Comparison of ENCODE assay signal across 19 cellular contexts in the genomic region with DNA sequence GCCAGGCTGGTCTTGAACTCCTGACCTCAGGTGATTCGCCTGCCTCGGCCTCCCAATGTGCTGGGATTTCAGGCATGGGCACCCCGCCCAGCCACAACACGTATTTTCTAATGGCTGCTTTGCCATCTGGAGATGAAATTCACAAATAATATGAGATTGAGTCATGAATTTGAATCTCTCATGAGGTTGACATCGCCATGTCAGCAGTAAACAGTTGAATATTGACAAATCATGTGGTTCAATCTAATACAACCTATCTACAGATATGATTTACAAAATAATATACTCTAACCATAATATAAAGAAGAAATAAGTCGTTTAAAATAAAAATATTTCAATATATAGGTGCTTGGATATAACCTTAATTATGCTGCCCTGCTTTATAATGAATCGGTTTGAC. TPM values are rescaled to one million over a fixed set of nuclear protein-coding genes. Genes with fewer than 3 reads are reported as not detected.
DNase-seq lines count a peak whose midpoint lies in the region; ATAC-seq, FAIRE-seq and TF ChIP-seq lines count a peak whose summit lies in the region.
"Had no signal": no experiment of that assay in that cellular context is flagged by ENCODE, and none has a peak within 500 bp of the region (broad histone marks: within the 10 kb centered on the region; RNA-seq: fewer than 3 reads in every experiment).

No MANE protein-coding gene starts in this region.

- H3K36me3 Mint-ChIP-seq in stimulated activated memory B cell treated with anti-CD40 and anti-IgM and Interleukin-4, amounts not matched to agents 10 μg/mL and 1 μg/mL and 100 μg/mL, for 72 hours: no peaks in the 10 kb centered on the region
- H3K36me3 Mint-ChIP-seq: CD14-positive monocyte; CD8-positive, alpha-beta T cell had no signal

- 60% methylated on average over 7 of the region's 7 CpGs for WGBS in A549 (ENCODE audit: missing lambda C conversion rate)
- WGBS in GM23248 (ENCODE audit: low coverage in 1 of 2, low lambda C conversion rate in 2 of 2, missing lambda C conversion rate in 2 of 2), 2 experiments: 51 to 57% methylated on average over 7 of the region's 7 CpGs
- 50% methylated on average over 7 of the region's 7 CpGs for WGBS in mammary epithelial cell (ENCODE audit: low coverage, missing lambda C conversion rate)

- TF ChIP-seq RAD21 in A549 (conservative IDR thresholded peaks at IDR 0.05 in 1 of 2, IDR thresholded peaks at IDR 0.05 in 1 of 2): no peak

- H3K4me2 ChIP-seq in A549: no peak overlapping the region
- no peak overlapping the region for H3K4me2 ChIP-seq in GM23248 (ENCODE audit: unreplicated experiment)
- H3K4me2 ChIP-seq in mammary epithelial cell (ENCODE audit: insufficient read depth, low read depth, low read length): no peak overlapping the region

- intact Hi-C loops in mammary epithelial cell (cut with micrococcal nuclease) (loop anchor here (1.0 to 2.0 kb wide), 3 partner anchors 42 to 81 kb away; a partner anchor contains a TSS), lower lobe of right lung (cut with DNase I) (no loop called here)

- H3K9ac ChIP-seq in GM23248 (no peak overlapping the region), mammary epithelial cell (ENCODE audit: insufficient read depth, low read length) (no peak overlapping the region)

- CTCF ChIA-PET in A549 (lab: Yijun Ruan, JAX): interaction anchor here (0.8 to 6.3 kb wide), 11 partner anchors 9 to 322 kb away, joined by 3 to 30 read pairs (median 12); a partner anchor contains a TSS
- CTCF ChIA-PET in mammary epithelial cell (lab: Charles Lee; ENCODE audit: low non-redundant PET): interaction anchor here (0.6 kb wide), 1 partner anchor 9 kb away, joined by 3 read pairs; no protein-coding TSS in a partner anchor

- TF ChIP-seq CTCF in A549 (IDR thresholded peaks at IDR 0.05) (no peak), mammary epithelial cell (conservative IDR thresholded peaks at IDR 0.05 in 1 of 2, IDR thresholded peaks at IDR 0.05 in 1 of 2; ENCODE audit: extremely low read depth in 1 of 2, insufficient read depth in 1 of 2, low read depth in 1 of 2, low read length in 2 of 2) (no peak), lower lobe of right lung (IDR thresholded peaks at IDR 0.05) (no peak), D721Med (IDR thresholded peaks at IDR 0.05; ENCODE audit: insufficient read depth, missing control alignments) (no peak)

- dilution Hi-C loops in mammary epithelial cell (cut with HindIII; ENCODE audit: low sequenced_read_pairs): loop anchor here (5.0 kb wide), 2 partner anchors 47 to 53 kb away; no protein-coding TSS in a partner anchor

- H3K4me1 Mint-ChIP-seq in stimulated activated memory B cell treated with anti-CD40 and anti-IgM and Interleukin-4, amounts not matched to agents 10 μg/mL and 1 μg/mL and 100 μg/mL, for 72 hours: peaks cover 6% of the 10 kb centered on the region

- FAIRE-seq in A549 (lab: Jason Lieb, UNC) (no peak), D721Med (lab: Jason Lieb, UNC) (no peak)
- FAIRE-seq: A204.1, GM18507, HTR-8/SVneo had no signal

- no peaks in the 10 kb centered on the region for H3F3A ChIP-seq in GM23248 (ENCODE audit: insufficient read depth)

- no peak for TF ChIP-seq POLR2A in A549 (IDR thresholded peaks at IDR 0.05; ENCODE audit: low read length)

- H2AFZ ChIP-seq in GM23248: no peak overlapping the region
- H2AFZ ChIP-seq in mammary epithelial cell (ENCODE audit: low read depth, low read length): no peak overlapping the region

- ATAC-seq in A549: no peak
- ATAC-seq in lower lobe of right lung: no peak
- ATAC-seq in stimulated activated memory B cell treated with anti-CD40 and anti-IgM and Interleukin-4, amounts not matched to agents 10 μg/mL and 1 μg/mL and 100 μg/mL, for 72 hours: no peak
- ATAC-seq in HG02870 (IDR thresholded peaks at IDR 0.05; ENCODE audit: unreplicated experiment): no peak
- ATAC-seq: CD8-positive, alpha-beta T cell had no signal

- no peaks in the 10 kb centered on the region for H3K9me2 ChIP-seq in GM23248 (ENCODE audit: insufficient read depth)

- H3K27me3 ChIP-seq in GM23248 (replicated peaks; ENCODE audit: insufficient read depth) (no peaks in the 10 kb centered on the region), mammary epithelial cell (ENCODE audit: insufficient read depth, low read length) (no peaks in the 10 kb centered on the region), lower lobe of right lung (ENCODE audit: low read depth) (no peaks in the 10 kb centered on the region)

- H3K4me1 ChIP-seq in A549: peaks cover 8% of the 10 kb centered on the region; the same call in 2 of the 3 replicates
- H3K4me1 ChIP-seq in GM23248 (ENCODE audit: insufficient read depth): no peaks in the 10 kb centered on the region
- H3K4me1 ChIP-seq in mammary epithelial cell (ENCODE audit: insufficient read depth, low read length): no peaks in the 10 kb centered on the region
- H3K4me1 ChIP-seq in lower lobe of right lung: peaks cover 5% of the 10 kb centered on the region
- H3K4me1 ChIP-seq: Caco-2 had no signal

- POLR2A ChIA-PET in A549 (lab: Yijun Ruan, JAX): no interaction called here

- H3K27ac ChIP-seq in A549 (no peak overlapping the region), GM23248 (no peak overlapping the region), mammary epithelial cell (ENCODE audit: insufficient read depth, low read depth, low read length) (no peak overlapping the region), lower lobe of right lung (no peak overlapping the region)

- peaks cover 29% of the 10 kb centered on the region for H3K27me3 Mint-ChIP-seq in stimulated activated memory B cell treated with anti-CD40 and anti-IgM and Interleukin-4, amounts not matched to agents 10 μg/mL and 1 μg/mL and 100 μg/mL, for 72 hours

- H3K9me3 ChIP-seq in A549: no peaks in the 10 kb centered on the region
- H3K9me3 ChIP-seq in GM23248 (ENCODE audit: low read depth): no peaks in the 10 kb centered on the region
- H3K9me3 ChIP-seq in mammary epithelial cell (replicated peaks; ENCODE audit: insufficient read depth, low read length): no peaks in the 10 kb centered on the region
- H3K9me3 ChIP-seq in lower lobe of right lung: no peaks in the 10 kb centered on the region
- H3K9me3 ChIP-seq: Caco-2 had no signal

- H3K79me2 ChIP-seq in GM23248 (ENCODE audit: insufficient read depth) (no peaks in the 10 kb centered on the region), mammary epithelial cell (ENCODE audit: insufficient read depth, low read length) (no peaks in the 10 kb centered on the region)

- no peak for DNase-seq in A549 (ENCODE audit: low read depth in 1 of 2, low spot score in 1 of 2)
- DNase-seq in GM23248: peak; percentile 5
- peak; percentile 38 for DNase-seq in mammary epithelial cell
- peak; percentile 16 for DNase-seq in lower lobe of right lung
- no peak for DNase-seq in D721Med (ENCODE audit: insufficient read length, low spot score)
- DNase-seq: Caco-2; CD8-positive, alpha-beta T cell; DMS53; GOT3; H9; KBM-7 had no signal

- H4K20me1 ChIP-seq in GM23248 (ENCODE audit: insufficient read depth): no peaks in the 10 kb centered on the region
- no peaks in the 10 kb centered on the region for H4K20me1 ChIP-seq in mammary epithelial cell (ENCODE audit: insufficient read depth, low read length)

- no peak overlapping the region for H3K27ac Mint-ChIP-seq in stimulated activated memory B cell treated with anti-CD40 and anti-IgM and Interleukin-4, amounts not matched to agents 10 μg/mL and 1 μg/mL and 100 μg/mL, for 72 hours
- H3K27ac Mint-ChIP-seq: CD14-positive monocyte; CD8-positive, alpha-beta T cell; H9 had no signal

- H3K9me3 Mint-ChIP-seq in stimulated activated memory B cell treated with anti-CD40 and anti-IgM and Interleukin-4, amounts not matched to agents 10 μg/mL and 1 μg/mL and 100 μg/mL, for 72 hours: no peaks in the 10 kb centered on the region
- H3K9me3 Mint-ChIP-seq: CD8-positive, alpha-beta T cell; H9 had no signal

- H3K4me3 ChIP-seq in A549 (no peak overlapping the region), GM23248 (no peak overlapping the region), mammary epithelial cell (replicated peaks in 1 of 3; ENCODE audit: insufficient read depth in 1 of 3, low read depth in 2 of 3, low read length in 3 of 3) (no peak overlapping the region), lower lobe of right lung (no peak overlapping the region)

- no TSS peak for BruUV-seq in mammary epithelial cell (replicated peaks; lab: Mats Ljungman, UMichigan)

- in situ Hi-C loops in GM23248 (cut with MboI) (no loop called here), mammary epithelial cell (cut with MboI; ENCODE audit: low sequenced_read_pairs in 2 of 2) (loop anchor here in 1 of 2 donors (5.0 kb wide), 2 partner anchors 127 to 322 kb away; no protein-coding TSS in a partner anchor)

- H3K36me3 ChIP-seq in GM23248 (ENCODE audit: low read depth) (no peaks in the 10 kb centered on the region), mammary epithelial cell (ENCODE audit: insufficient read depth, low read length) (no peaks in the 10 kb centered on the region), lower lobe of right lung (no peaks in the 10 kb centered on the region)

- no peak for TF ChIP-seq EP300 in A549 (IDR thresholded peaks at IDR 0.05)

- H3K4me3 Mint-ChIP-seq in stimulated activated memory B cell treated with anti-CD40 and anti-IgM and Interleukin-4, amounts not matched to agents 10 μg/mL and 1 μg/mL and 100 μg/mL, for 72 hours: no peak overlapping the region
- H3K4me3 Mint-ChIP-seq: CD14-positive monocyte; CD8-positive, alpha-beta T cell; H9 had no signal

TF ChIP-seq in A549, 52 proteins besides CTCF, POLR2A, EP300 and RAD21 (continues in another document):
- peak; percentile 73 for TF ChIP-seq MAFK (IDR thresholded peaks at IDR 0.05; ENCODE audit: partially characterized antibody)
- TF ChIP-seq, protein P1, sequence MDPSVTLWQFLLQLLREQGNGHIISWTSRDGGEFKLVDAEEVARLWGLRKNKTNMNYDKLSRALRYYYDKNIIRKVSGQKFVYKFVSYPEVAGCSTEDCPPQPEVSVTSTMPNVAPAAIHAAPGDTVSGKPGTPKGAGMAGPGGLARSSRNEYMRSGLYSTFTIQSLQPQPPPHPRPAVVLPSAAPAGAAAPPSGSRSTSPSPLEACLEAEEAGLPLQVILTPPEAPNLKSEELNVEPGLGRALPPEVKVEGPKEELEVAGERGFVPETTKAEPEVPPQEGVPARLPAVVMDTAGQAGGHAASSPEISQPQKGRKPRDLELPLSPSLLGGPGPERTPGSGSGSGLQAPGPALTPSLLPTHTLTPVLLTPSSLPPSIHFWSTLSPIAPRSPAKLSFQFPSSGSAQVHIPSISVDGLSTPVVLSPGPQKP (IDR thresholded peaks at IDR 0.05; ENCODE audit: low read depth, low read length): no peak

RNA-seq across cellular contexts. Expression of a gene that starts 42.1 kb away (rescaled TPM):
- polyA plus RNA-seq in A549 (2011; rRNA removed) (2.6 and 2.7 TPM in 2 replicates), A549 (2017; fragmentation: RNase III; extraction: RNeasy Plus Mini Kit Qiagen cat#74134 plus additional on column Dnase treatment) (7.3 to 8.7 TPM (median 8.5 TPM) in 3 replicates), GM23248 (2016; fragmentation: Nextera tagmentation; extraction: Ambion mirVana) (0.76 and 1.2 TPM in 2 replicates), mammary epithelial cell (0.19 TPM)
- 2.2 and 2.7 TPM in 2 replicates for polyA plus RNA-seq in A549 (2012; cell fraction: cytosol; rRNA removed)
- 2.9 and 3.0 TPM in 2 replicates for polyA plus RNA-seq in A549 (2012; cell fraction: nucleus; rRNA removed)
- 2.7 and 3.8 TPM in 2 replicates for polyA minus RNA-seq in A549 (2011; rRNA and poly(A)+ RNA removed)
- 1.0 and 1.4 TPM in 2 replicates for total RNA-seq in GM23248 (2014; rRNA removed; shearing (Covaris generic))
- total RNA-seq in mammary epithelial cell (1 to 10 TPM in 1 of 2 donors, under 1 TPM in 1; 0.54 to 1.8 TPM), lower lobe of right lung (0.15 TPM)
- 2.0 TPM for polyA minus RNA-seq in mammary epithelial cell
- total RNA-seq: Caco-2; CD8-positive, alpha-beta T cell had no signal
- polyA plus RNA-seq: AG04450, BJ, CD14-positive monocyte had no signal

Comparison
In these comparisons a context has a peak if more than half of its experiments do, and no peak if none do; other contexts are left out.
1. DNase-seq: peak in GM23248 (single experiment), mammary epithelial cell (single experiment) and lower lobe of right lung (single experiment); none in A549 (0 of 2) and D721Med (single experiment).